8 cellular contexts compared by ENCODE assay signal in genomic region chr19:38373907-38374331, GRCh38. TPM values are rescaled to one million over a fixed set of nuclear protein-coding genes. Genes with fewer than 3 reads are reported as not detected.
A peak's percentile ranks its signal among the peaks of the same experiment; 100 is the strongest.
DNase-seq lines count a peak whose midpoint lies in the region; ATAC-seq and TF ChIP-seq lines count a peak whose summit lies in the region.

No MANE protein-coding gene starts in this region.

- ATAC-seq in T-helper 17 cell (no peak), gastrocnemius medialis (no peak), HG03354 (IDR thresholded peaks at IDR 0.05; ENCODE audit: poor library complexity, severe bottlenecking, unreplicated experiment) (no peak), HG03565 (IDR thresholded peaks at IDR 0.05; ENCODE audit: unreplicated experiment) (no peak)

- in situ Hi-C loops in gastrocnemius medialis (cut with MboI; ENCODE audit: low sequenced_read_pairs in 4 of 4) = no loop called here

- TF ChIP-seq CTCF in GM12865 (IDR thresholded peaks at IDR 0.05; ENCODE audit: insufficient read depth, low read depth, low read length, missing control alignments) = no peak
- no peak for TF ChIP-seq CTCF in fibroblast of the aortic adventitia (IDR thresholded peaks at IDR 0.05; ENCODE audit: insufficient read depth, low read length)
- TF ChIP-seq CTCF in gastrocnemius medialis (IDR thresholded peaks at IDR 0.05 in 4 of 5, conservative IDR thresholded peaks at IDR 0.05 in 1 of 5) = no peak

- peak overlapping the region; percentile 85 to 100 (median 98) for H3K27ac ChIP-seq in gastrocnemius medialis

- intact Hi-C loops in gastrocnemius medialis (cut with DNase I; ENCODE audit: low total_unique reads) = loop anchor here (1.0 to 10.0 kb wide), 3 partner anchors 38 to 1911 kb away; partner anchors contain the start of genes AKT2 and ZFP36

- peaks cover 17% of the 10 kb centered on the region for H3K4me1 Mint-ChIP-seq in T-helper 17 cell

- H3K36me3 Mint-ChIP-seq in T-helper 17 cell (ENCODE audit: low read depth) = peaks cover 9% of the 10 kb centered on the region

- H3K27ac Mint-ChIP-seq in T-helper 17 cell = peak overlapping the region; percentile 100

- no peaks in the 10 kb centered on the region for H3K27me3 ChIP-seq in gastrocnemius medialis

- peaks cover 0 to 22% of the 10 kb centered on the region in 2 donors for H3K36me3 ChIP-seq in gastrocnemius medialis

- H3K27me3 Mint-ChIP-seq in T-helper 17 cell = peaks cover 16% of the 10 kb centered on the region

- H3K9me3 ChIP-seq in T-helper 17 cell (ENCODE audit: control insufficient read depth, low read length, poor library complexity, severe bottlenecking) (no peaks in the 10 kb centered on the region), gastrocnemius medialis (no peaks in the 10 kb centered on the region)

- no peak for TF ChIP-seq POLR2A in gastrocnemius medialis (IDR thresholded peaks at IDR 0.05)

- peaks cover 16 to 25% of the 10 kb centered on the region in 2 donors for H3K4me1 ChIP-seq in gastrocnemius medialis

- DNase-seq in GM12865 (ENCODE audit: low read depth) (no peak), T-helper 17 cell (no peak), fibroblast of the aortic adventitia (ENCODE audit: low read depth) (no peak), gastrocnemius medialis (no peak), NCI-H128 (lab: John Stamatoyannopoulos, UW; ENCODE audit: unreplicated experiment) (no peak), NCI-H2029 treated with DMSO at 0.1 percent for 48 hours (lab: John Stamatoyannopoulos, UW) (no peak)

- H3K4me3 ChIP-seq in GM12865 (ENCODE audit: low read depth, low read length) (peak overlapping the region; percentile 61), fibroblast of the aortic adventitia (ENCODE audit: low read depth, low read length) (peak overlapping the region; percentile 91), gastrocnemius medialis (peak overlapping the region; percentile 41 to 99 (median 69))

- H3K4me3 Mint-ChIP-seq in T-helper 17 cell = peak overlapping the region; percentile 98

RNA-seq across cellular contexts. Expression of gene PSMD8, which starts 0.5 kb away (rescaled TPM):
- total RNA-seq in T-helper 17 cell (10 to 100 TPM; 75.9 to 84.7 TPM), fibroblast of the aortic adventitia (ENCODE audit: low replicate concordance) (55.4 and 223 TPM in 2 replicates), gastrocnemius medialis (1,000 to 10,000 TPM in 3 of 4 donors, 100 to 1,000 TPM in 1; 819 to 1,400 (median 1,309) TPM)

RNA-seq across cellular contexts. Expression of gene GGN, which starts 13.9 kb away (rescaled TPM):
- total RNA-seq in T-helper 17 cell (not detected), fibroblast of the aortic adventitia (ENCODE audit: low replicate concordance) (1.3 TPM in 1 of 2 replicates, not detected in the other), gastrocnemius medialis (under 1 TPM in 1 of 4 donors, not detected in 3; 0.13 TPM)

RNA-seq across cellular contexts. Expression of gene SPRED3, which starts 14.6 kb away (rescaled TPM):
- 1 to 10 TPM; 1.6 to 2.2 TPM for total RNA-seq in T-helper 17 cell
- 0.41 and 9.7 TPM in 2 replicates for total RNA-seq in fibroblast of the aortic adventitia (ENCODE audit: low replicate concordance)
- total RNA-seq in gastrocnemius medialis = 1 to 10 TPM in 1 of 4 donors, under 1 TPM in 3; 0.05 to 2.6 (median 0.15) TPM

RNA-seq across cellular contexts. Expression of gene FAM98C, which starts 29.0 kb away (rescaled TPM):
- total RNA-seq in T-helper 17 cell = 10 to 100 TPM; 29.2 to 31.9 TPM
- total RNA-seq in fibroblast of the aortic adventitia (ENCODE audit: low replicate concordance) = 11.9 and 46.0 TPM in 2 replicates
- total RNA-seq in gastrocnemius medialis = 10 to 100 TPM in 1 of 4 donors, 1 to 10 TPM in 3; 1.9 to 17.4 (median 3.3) TPM

RNA-seq across cellular contexts. Expression of gene CATSPERG, which starts 38.3 kb away (rescaled TPM):
- total RNA-seq in T-helper 17 cell (10 to 100 TPM in 1 of 2 donors, 1 to 10 TPM in 1; 9.1 to 13.3 TPM), fibroblast of the aortic adventitia (ENCODE audit: low replicate concordance) (0.98 and 1.4 TPM in 2 replicates), gastrocnemius medialis (1 to 10 TPM in 3 of 4 donors, under 1 TPM in 1; 0.72 to 4.9 (median 1.7) TPM)
